In the genomic region with DNA sequence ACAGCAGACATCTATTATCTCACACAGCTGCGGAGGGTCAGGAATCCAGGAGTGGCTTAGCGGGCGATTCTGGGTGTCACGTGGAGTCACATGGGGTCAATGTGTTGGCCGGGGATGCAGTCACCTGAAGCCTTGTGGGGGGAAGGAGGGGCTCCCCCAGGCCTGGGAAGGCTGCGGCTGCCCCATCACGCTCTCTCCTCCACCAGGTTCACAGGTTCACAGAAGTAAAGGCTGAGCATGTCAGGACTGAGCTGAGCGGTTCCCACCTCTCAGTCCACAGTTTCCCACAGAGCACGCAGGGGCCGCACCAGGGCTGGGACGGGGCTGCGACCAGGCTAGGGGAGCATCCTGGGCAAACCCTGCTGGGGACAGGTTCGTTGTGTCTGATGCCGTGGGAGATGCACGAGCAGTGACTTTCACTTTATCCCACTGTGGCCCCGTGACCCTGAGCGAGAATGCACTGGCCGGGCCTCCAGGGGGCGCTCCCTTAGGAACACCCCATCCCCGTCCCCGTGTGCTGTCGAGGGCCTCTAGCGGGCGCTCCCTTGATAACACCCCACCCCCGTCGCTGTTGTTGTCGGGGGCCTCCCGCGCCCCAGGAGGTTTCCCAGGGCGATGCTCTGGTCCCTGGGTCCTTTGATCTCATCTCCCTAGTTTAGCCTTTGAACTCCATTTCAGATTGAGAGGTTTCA, we compare ENCODE assay signal across 1 cellular context.
TF ChIP-seq lines count a peak whose summit lies in the region.

No MANE protein-coding gene starts in this region.

TF ChIP-seq in HepG2, 621 proteins besides CTCF, POLR2A, EP300 and RAD21 (continued from another document and continues in another):
- TF ChIP-seq, protein P1, sequence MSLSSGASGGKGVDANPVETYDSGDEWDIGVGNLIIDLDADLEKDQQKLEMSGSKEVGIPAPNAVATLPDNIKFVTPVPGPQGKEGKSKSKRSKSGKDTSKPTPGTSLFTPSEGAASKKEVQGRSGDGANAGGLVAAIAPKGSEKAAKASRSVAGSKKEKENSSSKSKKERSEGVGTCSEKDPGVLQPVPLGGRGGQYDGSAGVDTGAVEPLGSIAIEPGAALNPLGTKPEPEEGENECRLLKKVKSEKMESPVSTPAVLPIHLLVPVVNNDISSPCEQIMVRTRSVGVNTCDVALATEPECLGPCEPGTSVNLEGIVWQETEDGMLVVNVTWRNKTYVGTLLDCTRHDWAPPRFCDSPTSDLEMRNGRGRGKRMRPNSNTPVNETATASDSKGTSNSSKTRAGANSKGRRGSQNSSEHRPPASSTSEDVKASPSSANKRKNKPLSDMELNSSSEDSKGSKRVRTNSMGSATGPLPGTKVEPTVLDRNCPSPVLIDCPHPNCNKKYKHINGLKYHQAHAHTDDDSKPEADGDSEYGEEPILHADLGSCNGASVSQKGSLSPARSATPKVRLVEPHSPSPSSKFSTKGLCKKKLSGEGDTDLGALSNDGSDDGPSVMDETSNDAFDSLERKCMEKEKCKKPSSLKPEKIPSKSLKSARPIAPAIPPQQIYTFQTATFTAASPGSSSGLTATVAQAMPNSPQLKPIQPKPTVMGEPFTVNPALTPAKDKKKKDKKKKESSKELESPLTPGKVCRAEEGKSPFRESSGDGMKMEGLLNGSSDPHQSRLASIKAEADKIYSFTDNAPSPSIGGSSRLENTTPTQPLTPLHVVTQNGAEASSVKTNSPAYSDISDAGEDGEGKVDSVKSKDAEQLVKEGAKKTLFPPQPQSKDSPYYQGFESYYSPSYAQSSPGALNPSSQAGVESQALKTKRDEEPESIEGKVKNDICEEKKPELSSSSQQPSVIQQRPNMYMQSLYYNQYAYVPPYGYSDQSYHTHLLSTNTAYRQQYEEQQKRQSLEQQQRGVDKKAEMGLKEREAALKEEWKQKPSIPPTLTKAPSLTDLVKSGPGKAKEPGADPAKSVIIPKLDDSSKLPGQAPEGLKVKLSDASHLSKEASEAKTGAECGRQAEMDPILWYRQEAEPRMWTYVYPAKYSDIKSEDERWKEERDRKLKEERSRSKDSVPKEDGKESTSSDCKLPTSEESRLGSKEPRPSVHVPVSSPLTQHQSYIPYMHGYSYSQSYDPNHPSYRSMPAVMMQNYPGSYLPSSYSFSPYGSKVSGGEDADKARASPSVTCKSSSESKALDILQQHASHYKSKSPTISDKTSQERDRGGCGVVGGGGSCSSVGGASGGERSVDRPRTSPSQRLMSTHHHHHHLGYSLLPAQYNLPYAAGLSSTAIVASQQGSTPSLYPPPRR (CRISPR knock-in tag; IDR thresholded peaks at IDR 0.05; ENCODE audit: borderline replicate concordance): 0 out of 2 replicates have a peak, but pooled peaks have one; percentile 25
- TF ChIP-seq TRIM24 (CRISPR knock-in tag; IDR thresholded peaks at IDR 0.05): no peak
- 0 out of 2 replicates have a peak, but pooled peaks have one; percentile 31 for TF ChIP-seq TCF7L2 (IDR thresholded peaks at IDR 0.05; ENCODE audit: low read depth, low read length)
- TF ChIP-seq, protein P2, sequence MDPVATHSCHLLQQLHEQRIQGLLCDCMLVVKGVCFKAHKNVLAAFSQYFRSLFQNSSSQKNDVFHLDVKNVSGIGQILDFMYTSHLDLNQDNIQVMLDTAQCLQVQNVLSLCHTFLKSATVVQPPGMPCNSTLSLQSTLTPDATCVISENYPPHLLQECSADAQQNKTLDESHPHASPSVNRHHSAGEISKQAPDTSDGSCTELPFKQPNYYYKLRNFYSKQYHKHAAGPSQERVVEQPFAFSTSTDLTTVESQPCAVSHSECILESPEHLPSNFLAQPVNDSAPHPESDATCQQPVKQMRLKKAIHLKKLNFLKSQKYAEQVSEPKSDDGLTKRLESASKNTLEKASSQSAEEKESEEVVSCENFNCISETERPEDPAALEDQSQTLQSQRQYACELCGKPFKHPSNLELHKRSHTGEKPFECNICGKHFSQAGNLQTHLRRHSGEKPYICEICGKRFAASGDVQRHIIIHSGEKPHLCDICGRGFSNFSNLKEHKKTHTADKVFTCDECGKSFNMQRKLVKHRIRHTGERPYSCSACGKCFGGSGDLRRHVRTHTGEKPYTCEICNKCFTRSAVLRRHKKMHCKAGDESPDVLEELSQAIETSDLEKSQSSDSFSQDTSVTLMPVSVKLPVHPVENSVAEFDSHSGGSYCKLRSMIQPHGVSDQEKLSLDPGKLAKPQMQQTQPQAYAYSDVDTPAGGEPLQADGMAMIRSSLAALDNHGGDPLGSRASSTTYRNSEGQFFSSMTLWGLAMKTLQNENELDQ (CRISPR knock-in tag; IDR thresholded peaks at IDR 0.05; ENCODE audit: borderline replicate concordance): no peak
- no peak for TF ChIP-seq CC2D1A (CRISPR knock-in tag; IDR thresholded peaks at IDR 0.05)
- TF ChIP-seq ZNF350 (CRISPR knock-in tag; IDR thresholded peaks at IDR 0.05; ENCODE audit: borderline replicate concordance, low read depth): peak; percentile 63; the same call in 1 of the 2 replicates
- no peak for TF ChIP-seq ZNF572 (CRISPR knock-in tag; IDR thresholded peaks at IDR 0.05)
- no peak for TF ChIP-seq ATRX (CRISPR knock-in tag; IDR thresholded peaks at IDR 0.05; ENCODE audit: borderline replicate concordance)
- peak; percentile 52; the same call in 1 of the 2 replicates for TF ChIP-seq SMC3 (IDR thresholded peaks at IDR 0.05; ENCODE audit: low read length)
- TF ChIP-seq ZNF713 (CRISPR knock-in tag; IDR thresholded peaks at IDR 0.05): no peak
- no peak for TF ChIP-seq THYN1 (CRISPR knock-in tag; IDR thresholded peaks at IDR 0.05; ENCODE audit: borderline replicate concordance, low read depth)
- TF ChIP-seq ZNF7 (CRISPR knock-in tag; IDR thresholded peaks at IDR 0.05): no peak
- TF ChIP-seq CREM (IDR thresholded peaks at IDR 0.05): peak; percentile 39; the same call in 1 of the 2 replicates
- no peak for TF ChIP-seq CREM (CRISPR knock-in tag; IDR thresholded peaks at IDR 0.05)
- peak; percentile 82; the same call in 2 of the 3 replicates for TF ChIP-seq MXI1 (IDR thresholded peaks at IDR 0.05; ENCODE audit: borderline replicate concordance, low read depth, low read length)
- TF ChIP-seq, protein P3, sequence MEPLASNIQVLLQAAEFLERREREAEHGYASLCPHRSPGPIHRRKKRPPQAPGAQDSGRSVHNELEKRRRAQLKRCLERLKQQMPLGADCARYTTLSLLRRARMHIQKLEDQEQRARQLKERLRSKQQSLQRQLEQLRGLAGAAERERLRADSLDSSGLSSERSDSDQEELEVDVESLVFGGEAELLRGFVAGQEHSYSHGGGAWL (CRISPR knock-in tag; IDR thresholded peaks at IDR 0.05): no peak
- TF ChIP-seq TAF15 (IDR thresholded peaks at IDR 0.05; ENCODE audit: low read depth, low read length, poor library complexity, severe bottlenecking): no peak
- no peak for TF ChIP-seq NCOA1 (CRISPR knock-in tag; IDR thresholded peaks at IDR 0.05)
- TF ChIP-seq, protein P4, sequence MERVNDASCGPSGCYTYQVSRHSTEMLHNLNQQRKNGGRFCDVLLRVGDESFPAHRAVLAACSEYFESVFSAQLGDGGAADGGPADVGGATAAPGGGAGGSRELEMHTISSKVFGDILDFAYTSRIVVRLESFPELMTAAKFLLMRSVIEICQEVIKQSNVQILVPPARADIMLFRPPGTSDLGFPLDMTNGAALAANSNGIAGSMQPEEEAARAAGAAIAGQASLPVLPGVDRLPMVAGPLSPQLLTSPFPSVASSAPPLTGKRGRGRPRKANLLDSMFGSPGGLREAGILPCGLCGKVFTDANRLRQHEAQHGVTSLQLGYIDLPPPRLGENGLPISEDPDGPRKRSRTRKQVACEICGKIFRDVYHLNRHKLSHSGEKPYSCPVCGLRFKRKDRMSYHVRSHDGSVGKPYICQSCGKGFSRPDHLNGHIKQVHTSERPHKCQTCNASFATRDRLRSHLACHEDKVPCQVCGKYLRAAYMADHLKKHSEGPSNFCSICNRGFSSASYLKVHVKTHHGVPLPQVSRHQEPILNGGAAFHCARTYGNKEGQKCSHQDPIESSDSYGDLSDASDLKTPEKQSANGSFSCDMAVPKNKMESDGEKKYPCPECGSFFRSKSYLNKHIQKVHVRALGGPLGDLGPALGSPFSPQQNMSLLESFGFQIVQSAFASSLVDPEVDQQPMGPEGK (CRISPR knock-in tag; IDR thresholded peaks at IDR 0.05): peak; percentile 87
- TF ChIP-seq, protein P5, sequence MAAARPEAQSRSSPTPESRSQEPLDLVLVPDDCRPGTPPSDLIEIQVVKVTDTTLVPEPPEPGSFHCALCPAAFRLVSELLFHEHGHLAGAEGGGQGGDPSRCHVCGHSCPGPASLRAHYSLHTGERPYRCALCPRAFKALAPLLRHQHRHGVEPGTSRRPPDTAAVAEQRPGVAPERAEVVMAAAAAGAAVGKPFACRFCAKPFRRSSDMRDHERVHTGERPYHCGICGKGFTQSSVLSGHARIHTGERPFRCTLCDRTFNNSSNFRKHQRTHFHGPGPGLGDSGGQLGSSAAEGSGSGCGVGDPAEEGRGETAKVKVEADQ (CRISPR knock-in tag; IDR thresholded peaks at IDR 0.05; ENCODE audit: borderline replicate concordance): no peak; the same call in 1 of the 2 replicates
- peak; percentile 43; the same call in 1 of the 2 replicates for TF ChIP-seq POGZ (CRISPR knock-in tag; IDR thresholded peaks at IDR 0.05)
- TF ChIP-seq ZNF180 (CRISPR knock-in tag; IDR thresholded peaks at IDR 0.05; ENCODE audit: borderline replicate concordance, low read depth): no peak
- TF ChIP-seq ZNF570 (CRISPR knock-in tag; IDR thresholded peaks at IDR 0.05; ENCODE audit: borderline replicate concordance): no peak
- TF ChIP-seq, protein P6, sequence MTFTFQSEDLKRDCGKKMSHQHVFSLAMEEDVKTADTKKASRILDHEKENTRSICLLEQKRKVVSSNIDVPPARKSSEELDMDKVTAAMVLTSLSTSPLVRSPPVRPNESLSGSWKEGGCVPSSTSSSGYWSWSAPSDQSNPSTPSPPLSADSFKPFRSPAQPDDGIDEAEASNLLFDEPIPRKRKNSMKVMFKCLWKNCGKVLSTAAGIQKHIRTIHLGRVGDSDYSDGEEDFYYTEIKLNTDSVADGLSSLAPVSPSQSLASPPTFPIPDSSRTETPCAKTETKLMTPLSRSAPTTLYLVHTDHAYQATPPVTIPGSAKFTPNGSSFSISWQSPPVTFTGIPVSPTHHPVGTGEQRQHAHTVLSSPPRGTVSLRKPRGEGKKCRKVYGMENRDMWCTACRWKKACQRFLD (CRISPR knock-in tag; IDR thresholded peaks at IDR 0.05; ENCODE audit: borderline replicate concordance): 0 out of 2 replicates have a peak, but pooled peaks have one; percentile 41
- no peak for TF ChIP-seq ZNF251 (CRISPR knock-in tag; IDR thresholded peaks at IDR 0.05)
- TF ChIP-seq, protein P7, sequence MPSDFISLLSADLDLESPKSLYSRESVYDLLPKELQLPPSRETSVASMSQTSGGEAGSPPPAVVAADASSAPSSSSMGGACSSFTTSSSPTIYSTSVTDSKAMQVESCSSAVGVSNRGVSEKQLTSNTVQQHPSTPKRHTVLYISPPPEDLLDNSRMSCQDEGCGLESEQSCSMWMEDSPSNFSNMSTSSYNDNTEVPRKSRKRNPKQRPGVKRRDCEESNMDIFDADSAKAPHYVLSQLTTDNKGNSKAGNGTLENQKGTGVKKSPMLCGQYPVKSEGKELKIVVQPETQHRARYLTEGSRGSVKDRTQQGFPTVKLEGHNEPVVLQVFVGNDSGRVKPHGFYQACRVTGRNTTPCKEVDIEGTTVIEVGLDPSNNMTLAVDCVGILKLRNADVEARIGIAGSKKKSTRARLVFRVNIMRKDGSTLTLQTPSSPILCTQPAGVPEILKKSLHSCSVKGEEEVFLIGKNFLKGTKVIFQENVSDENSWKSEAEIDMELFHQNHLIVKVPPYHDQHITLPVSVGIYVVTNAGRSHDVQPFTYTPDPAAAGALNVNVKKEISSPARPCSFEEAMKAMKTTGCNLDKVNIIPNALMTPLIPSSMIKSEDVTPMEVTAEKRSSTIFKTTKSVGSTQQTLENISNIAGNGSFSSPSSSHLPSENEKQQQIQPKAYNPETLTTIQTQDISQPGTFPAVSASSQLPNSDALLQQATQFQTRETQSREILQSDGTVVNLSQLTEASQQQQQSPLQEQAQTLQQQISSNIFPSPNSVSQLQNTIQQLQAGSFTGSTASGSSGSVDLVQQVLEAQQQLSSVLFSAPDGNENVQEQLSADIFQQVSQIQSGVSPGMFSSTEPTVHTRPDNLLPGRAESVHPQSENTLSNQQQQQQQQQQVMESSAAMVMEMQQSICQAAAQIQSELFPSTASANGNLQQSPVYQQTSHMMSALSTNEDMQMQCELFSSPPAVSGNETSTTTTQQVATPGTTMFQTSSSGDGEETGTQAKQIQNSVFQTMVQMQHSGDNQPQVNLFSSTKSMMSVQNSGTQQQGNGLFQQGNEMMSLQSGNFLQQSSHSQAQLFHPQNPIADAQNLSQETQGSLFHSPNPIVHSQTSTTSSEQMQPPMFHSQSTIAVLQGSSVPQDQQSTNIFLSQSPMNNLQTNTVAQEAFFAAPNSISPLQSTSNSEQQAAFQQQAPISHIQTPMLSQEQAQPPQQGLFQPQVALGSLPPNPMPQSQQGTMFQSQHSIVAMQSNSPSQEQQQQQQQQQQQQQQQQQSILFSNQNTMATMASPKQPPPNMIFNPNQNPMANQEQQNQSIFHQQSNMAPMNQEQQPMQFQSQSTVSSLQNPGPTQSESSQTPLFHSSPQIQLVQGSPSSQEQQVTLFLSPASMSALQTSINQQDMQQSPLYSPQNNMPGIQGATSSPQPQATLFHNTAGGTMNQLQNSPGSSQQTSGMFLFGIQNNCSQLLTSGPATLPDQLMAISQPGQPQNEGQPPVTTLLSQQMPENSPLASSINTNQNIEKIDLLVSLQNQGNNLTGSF (CRISPR knock-in tag; IDR thresholded peaks at IDR 0.05): peak; percentile 67; the same call in 1 of the 2 replicates
- no peak for TF ChIP-seq MYNN (CRISPR knock-in tag; IDR thresholded peaks at IDR 0.05; ENCODE audit: low read depth)
- TF ChIP-seq, protein P8, sequence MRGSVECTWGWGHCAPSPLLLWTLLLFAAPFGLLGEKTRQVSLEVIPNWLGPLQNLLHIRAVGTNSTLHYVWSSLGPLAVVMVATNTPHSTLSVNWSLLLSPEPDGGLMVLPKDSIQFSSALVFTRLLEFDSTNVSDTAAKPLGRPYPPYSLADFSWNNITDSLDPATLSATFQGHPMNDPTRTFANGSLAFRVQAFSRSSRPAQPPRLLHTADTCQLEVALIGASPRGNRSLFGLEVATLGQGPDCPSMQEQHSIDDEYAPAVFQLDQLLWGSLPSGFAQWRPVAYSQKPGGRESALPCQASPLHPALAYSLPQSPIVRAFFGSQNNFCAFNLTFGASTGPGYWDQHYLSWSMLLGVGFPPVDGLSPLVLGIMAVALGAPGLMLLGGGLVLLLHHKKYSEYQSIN (CRISPR knock-in tag; IDR thresholded peaks at IDR 0.05; ENCODE audit: borderline replicate concordance): no peak
- TF ChIP-seq ZBTB38 (CRISPR knock-in tag; IDR thresholded peaks at IDR 0.05): peak; percentile 66; the same call in 1 of the 2 replicates
- no peak for TF ChIP-seq ZNF678 (CRISPR knock-in tag; IDR thresholded peaks at IDR 0.05)
- no peak for TF ChIP-seq MTA3 (CRISPR knock-in tag; IDR thresholded peaks at IDR 0.05)
- TF ChIP-seq, protein P9, sequence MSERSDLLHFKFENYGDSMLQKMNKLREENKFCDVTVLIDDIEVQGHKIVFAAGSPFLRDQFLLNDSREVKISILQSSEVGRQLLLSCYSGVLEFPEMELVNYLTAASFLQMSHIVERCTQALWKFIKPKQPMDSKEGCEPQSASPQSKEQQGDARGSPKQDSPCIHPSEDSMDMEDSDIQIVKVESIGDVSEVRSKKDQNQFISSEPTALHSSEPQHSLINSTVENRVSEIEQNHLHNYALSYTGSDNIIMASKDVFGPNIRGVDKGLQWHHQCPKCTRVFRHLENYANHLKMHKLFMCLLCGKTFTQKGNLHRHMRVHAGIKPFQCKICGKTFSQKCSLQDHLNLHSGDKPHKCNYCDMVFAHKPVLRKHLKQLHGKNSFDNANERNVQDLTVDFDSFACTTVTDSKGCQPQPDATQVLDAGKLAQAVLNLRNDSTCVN (CRISPR knock-in tag; IDR thresholded peaks at IDR 0.05; ENCODE audit: borderline replicate concordance): no peak
- TF ChIP-seq EEA1 (CRISPR knock-in tag; IDR thresholded peaks at IDR 0.05; ENCODE audit: borderline replicate concordance): no peak
- 0 out of 2 replicates have a peak, but pooled peaks have one; percentile 6 for TF ChIP-seq ZNF772 (CRISPR knock-in tag; IDR thresholded peaks at IDR 0.05)
- 0 out of 2 replicates have a peak, but pooled peaks have one; percentile 19 for TF ChIP-seq GATAD1 (CRISPR knock-in tag; IDR thresholded peaks at IDR 0.05)
- 0 out of 2 replicates have a peak, but pooled peaks have one; percentile 51 for TF ChIP-seq KDM3A (CRISPR knock-in tag; IDR thresholded peaks at IDR 0.05; ENCODE audit: low read depth)
- no peak for TF ChIP-seq TMF1 (CRISPR knock-in tag; IDR thresholded peaks at IDR 0.05; ENCODE audit: low read depth)
